8 cellular contexts compared by ENCODE assay signal in genomic region chr9:106892632-106893031, GRCh38. TPM values are rescaled to one million over a fixed set of nuclear protein-coding genes. Genes with fewer than 3 reads are reported as not detected.
DNase-seq lines count a peak whose midpoint lies in the region; ATAC-seq and TF ChIP-seq lines count a peak whose summit lies in the region.

No MANE protein-coding gene starts in this region.

- peaks cover 61% of the 10 kb centered on the region for H3K4me1 ChIP-seq in Caco-2

- H3K27ac Mint-ChIP-seq in Caco-2 (ENCODE audit: unreplicated experiment) (peak overlapping the region; percentile 92), neural crest cell (ENCODE audit: unreplicated experiment) (peak overlapping the region; percentile 19)

- no peaks in the 10 kb centered on the region for H3K27me3 ChIP-seq in Caco-2 (replicated peaks; ENCODE audit: control insufficient read depth, insufficient read depth, low read length)

- no peaks in the 10 kb centered on the region for H3K36me3 ChIP-seq in Caco-2 (ENCODE audit: control insufficient read depth, insufficient read depth, low read length)

- ATAC-seq in GM21825 (IDR thresholded peaks at IDR 0.05; ENCODE audit: unreplicated experiment) (no peak), HG02840 (IDR thresholded peaks at IDR 0.05; ENCODE audit: low FRiP score, unreplicated experiment) (no peak)

- BruUV-seq in Caco-2 (replicated peaks; lab: Mats Ljungman, UMichigan): no TSS peak

- H3K4me3 Mint-ChIP-seq in Caco-2 (ENCODE audit: unreplicated experiment) (peak overlapping the region; percentile 40), neural crest cell (no peak overlapping the region)

- H3K4me1 Mint-ChIP-seq in Caco-2 (ENCODE audit: low read depth, unreplicated experiment) (peaks cover 43% of the 10 kb centered on the region), neural crest cell (peaks cover 86% of the 10 kb centered on the region)

- CTCF ChIA-PET in Caco-2 (lab: Charles Lee): interaction anchor here (1.5 kb wide), 1 partner anchor 28 kb away, joined by 3 read pairs; no protein-coding TSS in a partner anchor

- H3K36me3 Mint-ChIP-seq in Caco-2 (ENCODE audit: insufficient read depth, unreplicated experiment): peaks cover 14% of the 10 kb centered on the region
- peaks cover 22% of the 10 kb centered on the region for H3K36me3 Mint-ChIP-seq in neural crest cell (ENCODE audit: low read depth)

- H3K9me3 ChIP-seq in Caco-2: no peaks in the 10 kb centered on the region

- POLR2A ChIA-PET in Caco-2 (lab: Charles Lee): no interaction called here

- no peaks in the 10 kb centered on the region for H3K27me3 Mint-ChIP-seq in Caco-2 (ENCODE audit: insufficient read depth, unreplicated experiment)
- no peaks in the 10 kb centered on the region for H3K27me3 Mint-ChIP-seq in neural crest cell (ENCODE audit: low read depth)

- no peak for TF ChIP-seq CTCF in Caco-2 (IDR thresholded peaks at IDR 0.05; ENCODE audit: insufficient read depth in 1 of 2, low read depth in 1 of 2, low read length in 1 of 2, severe bottlenecking in 1 of 2, unreplicated experiment in 1 of 2)
- no peak for TF ChIP-seq CTCF in fibroblast of the aortic adventitia (IDR thresholded peaks at IDR 0.05; ENCODE audit: insufficient read depth, low read length)
- TF ChIP-seq CTCF in neural crest cell (conservative IDR thresholded peaks at IDR 0.05): no peak

- intact Hi-C loops in Caco-2 (cut with micrococcal nuclease; ENCODE audit: unreplicated experiment): loop anchor here (1.0 to 2.0 kb wide), 2 partner anchors 29 to 30 kb away; partner anchors contain the start of gene ZNF462

- H3K9me3 Mint-ChIP-seq in Caco-2 (ENCODE audit: unreplicated experiment) (no peaks in the 10 kb centered on the region), neural crest cell (peaks cover under 1% of the 10 kb centered on the region)

- peak; percentile 84 to 90 for DNase-seq in Caco-2
- DNase-seq in RKO (ENCODE audit: low spot score): peak; percentile 95
- DNase-seq in fibroblast of the aortic adventitia (ENCODE audit: low read depth): peak; percentile 97
- DNase-seq in neural crest cell (ENCODE audit: low read depth, low spot score): no peak
- DNase-seq in D341Med (ENCODE audit: low spot score): no peak
- no peak for DNase-seq in inferior parietal cortex (ENCODE audit: extremely low spot score)

- H3K4me3 ChIP-seq in Caco-2 (ENCODE audit: low read depth, low read length): no peak overlapping the region
- no peak overlapping the region for H3K4me3 ChIP-seq in fibroblast of the aortic adventitia (ENCODE audit: low read depth, low read length)

RNA-seq across cellular contexts. Expression of gene ZNF462, which starts 29.7 kb away (rescaled TPM):
- total RNA-seq in Caco-2 (2022): 34.5 and 36.8 TPM in 2 replicates
- 9.1 and 30.0 TPM in 2 replicates for total RNA-seq in fibroblast of the aortic adventitia (ENCODE audit: low replicate concordance)
- 195 and 199 TPM in 2 replicates for total RNA-seq in neural crest cell

Comparison
In these comparisons a context has a peak if more than half of its experiments do, and no peak if none do; other contexts are left out.
1. DNase-seq: peak in Caco-2 (2 of 2), RKO (single experiment) and fibroblast of the aortic adventitia (single experiment); none in neural crest cell (single experiment), D341Med (single experiment) and inferior parietal cortex (single experiment).